11 cellular contexts compared by ENCODE assay signal in genomic region chr6:72748759-72749158, GRCh38.
DNase-seq lines count a peak whose midpoint lies in the region; ATAC-seq and TF ChIP-seq lines count a peak whose summit lies in the region.
"Had no signal": no experiment of that assay in that cellular context is flagged by ENCODE, and none has a peak within 500 bp of the region (broad histone marks: within the 10 kb centered on the region; RNA-seq: fewer than 3 reads in every experiment).

No MANE protein-coding gene starts in this region.

- H3K27me3 ChIP-seq in CD4-positive, alpha-beta memory T cell (ENCODE audit: insufficient read depth, low read length), result no peaks in the 10 kb centered on the region
- H3K27me3 ChIP-seq: upper lobe of left lung had no signal

- H3K27ac ChIP-seq in HEK293 (ENCODE audit: extremely low read depth, low read depth, low read length), result no peak overlapping the region
- no peak overlapping the region for H3K27ac ChIP-seq in CD4-positive, alpha-beta memory T cell (ENCODE audit: low read depth, low read length)
- H3K27ac ChIP-seq: parathyroid adenoma, upper lobe of left lung had no signal

- no peaks in the 10 kb centered on the region for H3K36me3 ChIP-seq in HEK293 (ENCODE audit: control insufficient read depth in 2 of 2, insufficient read depth in 1 of 2, low read length in 2 of 2)
- H3K36me3 ChIP-seq in CD4-positive, alpha-beta memory T cell (ENCODE audit: insufficient read depth, low read length), result no peaks in the 10 kb centered on the region
- H3K36me3 ChIP-seq: upper lobe of left lung had no signal

- H3K4me1 Mint-ChIP-seq in T-helper 2 cell treated with Interferon-gamma antibody and Interleukin-4, amounts not matched to agents 5 μg/mL and 100 μg/mL, for 36 hours (ENCODE audit: low read depth), result peaks cover 11% of the 10 kb centered on the region
- H3K4me1 Mint-ChIP-seq in CD4-positive, alpha-beta memory T cell, result no peaks in the 10 kb centered on the region

- no peaks in the 10 kb centered on the region for H3K9me3 Mint-ChIP-seq in T-helper 2 cell treated with Interferon-gamma antibody and Interleukin-4, amounts not matched to agents 5 μg/mL and 100 μg/mL, for 36 hours
- H3K9me3 Mint-ChIP-seq in CD4-positive, alpha-beta memory T cell, result no peaks in the 10 kb centered on the region

- H3K4me1 ChIP-seq in HEK293 (ENCODE audit: control insufficient read depth, insufficient read depth, low read length), result no peaks in the 10 kb centered on the region
- H3K4me1 ChIP-seq in CD4-positive, alpha-beta memory T cell (ENCODE audit: insufficient read depth, low read length), result no peaks in the 10 kb centered on the region
- H3K4me1 ChIP-seq: parathyroid adenoma, upper lobe of left lung had no signal

- no peaks in the 10 kb centered on the region for H3K9me3 ChIP-seq in HEK293 (ENCODE audit: control insufficient read depth, insufficient read depth, low read depth, low read length)
- H3K9me3 ChIP-seq in CD4-positive, alpha-beta memory T cell (ENCODE audit: control insufficient read depth in 1 of 2, low read length in 2 of 2), result no peaks in the 10 kb centered on the region
- H3K9me3 ChIP-seq: upper lobe of left lung had no signal

- no peak overlapping the region for H3K4me3 Mint-ChIP-seq in T-helper 2 cell treated with Interferon-gamma antibody and Interleukin-4, amounts not matched to agents 5 μg/mL and 100 μg/mL, for 36 hours
- H3K4me3 Mint-ChIP-seq in CD4-positive, alpha-beta memory T cell, result no peak overlapping the region
- H3K4me3 Mint-ChIP-seq: activated CD4-positive, alpha-beta T cell treated with anti-CD3 and anti-CD28 coated beads, Interleukin-2, amount 10 ng/mL, durations not matched to agents 24 days and 14 days had no signal

- intact Hi-C loops in CD4-positive, alpha-beta memory T cell (cut with micrococcal nuclease), result no loop called here

- DNase-seq in GM04504 (ENCODE audit: low read depth) (peak; percentile 71), omental fat pad (ENCODE audit: low spot score) (no peak), nucleus accumbens (lab: John Stamatoyannopoulos, UW) (no peak), NCI-H82 (lab: John Stamatoyannopoulos, UW) (no peak)
- DNase-seq in T-helper 2 cell treated with Interferon-gamma antibody and Interleukin-4, amounts not matched to agents 5 μg/mL and 100 μg/mL, for 36 hours (ENCODE audit: low spot score), result peak; percentile 29
- DNase-seq in CD4-positive, alpha-beta memory T cell, result no peak
- DNase-seq: activated CD4-positive, alpha-beta T cell treated with anti-CD3 and anti-CD28 coated beads, Interleukin-2, amount 10 ng/mL, durations not matched to agents 24 days and 14 days; upper lobe of left lung had no signal

- POLR2A ChIA-PET in HEK293 (lab: Yijun Ruan, JAX), result no interaction called here
- POLR2A ChIA-PET in CD4-positive, alpha-beta memory T cell (lab: Charles Lee; ENCODE audit: partially characterized antibody), result no interaction called here

- H3K4me3 ChIP-seq in HEK293 (ENCODE audit: low read depth, low read length), result no peak overlapping the region
- H3K4me3 ChIP-seq in CD4-positive, alpha-beta memory T cell (ENCODE audit: low read length in 2 of 2), result no peak overlapping the region
- H3K4me3 ChIP-seq: upper lobe of left lung had no signal

- H3K27me3 Mint-ChIP-seq in T-helper 2 cell treated with Interferon-gamma antibody and Interleukin-4, amounts not matched to agents 5 μg/mL and 100 μg/mL, for 36 hours (ENCODE audit: low read depth), result no peaks in the 10 kb centered on the region
- H3K27me3 Mint-ChIP-seq in CD4-positive, alpha-beta memory T cell, result no peaks in the 10 kb centered on the region
- H3K27me3 Mint-ChIP-seq: activated CD4-positive, alpha-beta T cell treated with anti-CD3 and anti-CD28 coated beads, Interleukin-2, amount 10 ng/mL, durations not matched to agents 24 days and 14 days had no signal

- ATAC-seq in omental fat pad (ENCODE audit: low FRiP score) (peak; percentile 37), HG03432 (IDR thresholded peaks at IDR 0.05; ENCODE audit: unreplicated experiment) (no peak)

- no peak overlapping the region for H3K27ac Mint-ChIP-seq in T-helper 2 cell treated with Interferon-gamma antibody and Interleukin-4, amounts not matched to agents 5 μg/mL and 100 μg/mL, for 36 hours
- no peak overlapping the region for H3K27ac Mint-ChIP-seq in CD4-positive, alpha-beta memory T cell
- H3K27ac Mint-ChIP-seq: activated CD4-positive, alpha-beta T cell treated with anti-CD3 and anti-CD28 coated beads, Interleukin-2, amount 10 ng/mL, durations not matched to agents 24 days and 14 days had no signal

- no peak for TF ChIP-seq CTCF in HEK293 (tag by site-specific recombination; IDR thresholded peaks at IDR 0.05)
- no peak for TF ChIP-seq CTCF in omental fat pad (IDR thresholded peaks at IDR 0.05)

- no peaks in the 10 kb centered on the region for H3K36me3 Mint-ChIP-seq in T-helper 2 cell treated with Interferon-gamma antibody and Interleukin-4, amounts not matched to agents 5 μg/mL and 100 μg/mL, for 36 hours (ENCODE audit: low read depth)
- H3K36me3 Mint-ChIP-seq in CD4-positive, alpha-beta memory T cell, result no peaks in the 10 kb centered on the region

- CTCF ChIA-PET in HEK293 (lab: Yijun Ruan, JAX), result no interaction called here
- CTCF ChIA-PET in CD4-positive, alpha-beta memory T cell (lab: Charles Lee; ENCODE audit: partially characterized antibody), result no interaction called here

TF ChIP-seq in HEK293, 187 proteins besides CTCF, POLR2A, EP300 and RAD21 (continues in another document):
- TF ChIP-seq ZNF121 (tag by site-specific recombination; IDR thresholded peaks at IDR 0.05), result no peak
- TF ChIP-seq ZNF514 (tag by site-specific recombination; IDR thresholded peaks at IDR 0.05), result no peak
- TF ChIP-seq PRDM6 (tag by site-specific recombination; IDR thresholded peaks at IDR 0.05), result peak; percentile 70
- no peak for TF ChIP-seq ZNF26 (tag by site-specific recombination; IDR thresholded peaks at IDR 0.05)
- peak; percentile 48; the same call in 1 of the 2 replicates for TF ChIP-seq ZBTB6 (tag by site-specific recombination; IDR thresholded peaks at IDR 0.05)
- no peak for TF ChIP-seq ZFHX2 (tag by site-specific recombination; conservative IDR thresholded peaks at IDR 0.05)
- no peak for TF ChIP-seq HOXD13 (CRISPR knock-in tag; IDR thresholded peaks at IDR 0.05; ENCODE audit: borderline replicate concordance)
- peak; percentile 72 for TF ChIP-seq WT1 (tag by site-specific recombination; IDR thresholded peaks at IDR 0.05)
- TF ChIP-seq ZNF280D (tag by site-specific recombination; IDR thresholded peaks at IDR 0.05), result no peak
- TF ChIP-seq ZNF311 (tag by site-specific recombination; IDR thresholded peaks at IDR 0.05; ENCODE audit: borderline replicate concordance), result no peak

Comparison
In these comparisons a context has a peak if more than half of its experiments do, and no peak if none do; other contexts are left out.
1. DNase-seq: peak in GM04504 (single experiment) and T-helper 2 cell treated with Interferon-gamma antibody and Interleukin-4, amounts not matched to agents 5 μg/mL and 100 μg/mL, for 36 hours (single experiment); none in omental fat pad (single experiment), nucleus accumbens (0 of 56), CD4-positive, alpha-beta memory T cell (0 of 5) and NCI-H82 (single experiment).